ENCODE assay signal across 19 cellular contexts in the genomic region with DNA sequence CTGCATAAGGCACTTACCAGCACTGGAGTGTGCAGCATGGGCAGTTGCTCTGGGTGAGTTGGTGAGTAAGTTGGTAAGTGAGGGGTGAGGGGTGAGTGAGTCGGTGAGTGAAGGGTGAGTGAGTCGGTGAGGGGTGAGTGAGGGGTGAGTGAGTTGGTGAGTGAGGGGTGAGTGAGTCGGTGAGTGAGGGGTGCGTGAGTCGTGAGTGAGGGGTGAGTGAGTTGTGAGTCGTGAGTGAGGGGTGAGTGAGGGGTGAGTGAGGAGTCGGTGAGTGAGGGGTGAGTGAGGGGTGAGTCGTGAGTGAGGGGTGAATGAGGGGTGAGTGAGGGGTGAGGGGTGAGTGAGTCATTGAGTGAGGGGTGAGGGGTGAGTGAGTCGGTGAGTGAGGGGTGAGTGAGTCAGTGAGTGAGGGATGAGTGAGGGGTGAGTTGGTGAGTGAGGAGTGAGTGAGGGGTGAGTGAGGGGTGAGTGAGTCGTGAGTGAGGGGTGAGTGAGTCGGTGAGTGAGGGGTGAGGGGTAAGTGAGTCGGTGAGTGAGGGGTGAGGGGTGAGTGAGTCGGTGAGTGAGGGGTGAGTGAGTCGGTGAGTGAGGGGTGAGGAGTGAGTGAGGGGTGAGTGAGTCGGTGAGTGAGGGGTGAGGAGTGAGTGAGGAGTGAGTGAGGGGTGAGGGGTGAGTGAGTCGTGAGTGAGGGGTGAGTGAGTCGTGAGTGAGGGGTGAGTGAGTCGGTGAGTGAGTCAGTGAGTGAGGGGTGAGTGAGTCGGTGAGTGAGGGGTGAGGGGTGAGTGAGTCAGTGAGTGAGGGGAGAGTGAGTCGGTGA. TPM values are rescaled to one million over a fixed set of nuclear protein-coding genes. Genes with fewer than 3 reads are reported as not detected.
DNase-seq lines count a peak whose midpoint lies in the region; ATAC-seq, FAIRE-seq and TF ChIP-seq lines count a peak whose summit lies in the region.
"Had no signal": no experiment of that assay in that cellular context is flagged by ENCODE, and none has a peak within 500 bp of the region (broad histone marks: within the 10 kb centered on the region; RNA-seq: fewer than 3 reads in every experiment).

No MANE protein-coding gene starts in this region.

- H3K9me3 Mint-ChIP-seq in activated CD8-positive, alpha-beta memory T cell treated with anti-CD3 and anti-CD28 coated beads, Interleukin-2, amount 10 ng/mL, durations not matched to agents 7 days and 5 days (ENCODE audit: low read depth): no peaks in the 10 kb centered on the region
- peaks cover 6% of the 10 kb centered on the region for H3K9me3 Mint-ChIP-seq in activated T-helper 1 cell treated with anti-CD3 and anti-CD28 coated beads, Interleukin-12 subunit alpha, Interleukin-12 subunit beta, Interleukin-2, Interleukin-4 antibody, amounts not matched to agents 30 ng/mL and 10 ng/mL and 1 ng/mL, durations not matched to agents 14 hours and 24 hours and 36 hours
- H3K9me3 Mint-ChIP-seq in naive thymus-derived CD4-positive, alpha-beta T cell: peaks cover 0 to 1% (median 0%) of the 10 kb centered on the region in 11 donors

- CTCF ChIA-PET in activated CD8-positive, alpha-beta memory T cell treated with anti-CD3 and anti-CD28 coated beads, Interleukin-2, amount 10 ng/mL, durations not matched to agents 7 days and 5 days (lab: Charles Lee): no interaction called here
- CTCF ChIA-PET in naive thymus-derived CD4-positive, alpha-beta T cell (lab: Charles Lee): no interaction called here

- peaks cover 50% of the 10 kb centered on the region for H3K4me1 Mint-ChIP-seq in activated CD8-positive, alpha-beta memory T cell treated with anti-CD3 and anti-CD28 coated beads, Interleukin-2, amount 10 ng/mL, durations not matched to agents 7 days and 5 days
- peaks cover 36% of the 10 kb centered on the region for H3K4me1 Mint-ChIP-seq in activated T-helper 1 cell treated with anti-CD3 and anti-CD28 coated beads, Interleukin-12 subunit alpha, Interleukin-12 subunit beta, Interleukin-2, Interleukin-4 antibody, amounts not matched to agents 30 ng/mL and 10 ng/mL and 1 ng/mL, durations not matched to agents 14 hours and 24 hours and 36 hours (ENCODE audit: low read depth)
- peaks cover 23 to 47% (median 40%) of the 10 kb centered on the region in 7 donors for H3K4me1 Mint-ChIP-seq in naive thymus-derived CD4-positive, alpha-beta T cell

- FAIRE-seq in GM12891 (lab: Jason Lieb, UNC) (peak; percentile 41), small intestine (lab: Jason Lieb, UNC) (no peak)
- FAIRE-seq: endothelial cell of umbilical vein, frontal cortex, TTC549 had no signal

- ATAC-seq in activated CD8-positive, alpha-beta memory T cell treated with anti-CD3 and anti-CD28 coated beads, Interleukin-2, amount 10 ng/mL, durations not matched to agents 7 days and 5 days: no peak
- ATAC-seq in naive thymus-derived CD4-positive, alpha-beta T cell: peak; percentile 19
- ATAC-seq: left colon had no signal

- H3K27ac Mint-ChIP-seq in activated CD8-positive, alpha-beta memory T cell treated with anti-CD3 and anti-CD28 coated beads, Interleukin-2, amount 10 ng/mL, durations not matched to agents 7 days and 5 days: peak overlapping the region; percentile 39
- peak overlapping the region; percentile 83 for H3K27ac Mint-ChIP-seq in activated T-helper 1 cell treated with anti-CD3 and anti-CD28 coated beads, Interleukin-12 subunit alpha, Interleukin-12 subunit beta, Interleukin-2, Interleukin-4 antibody, amounts not matched to agents 30 ng/mL and 10 ng/mL and 1 ng/mL, durations not matched to agents 14 hours and 24 hours and 36 hours
- H3K27ac Mint-ChIP-seq in naive thymus-derived CD4-positive, alpha-beta T cell: peak overlapping the region in 3 of 9 donors; percentile 41 to 62 (median 60)

- no peak overlapping the region for H3K4me3 ChIP-seq in naive thymus-derived CD4-positive, alpha-beta T cell (ENCODE audit: low read length)
- H3K4me3 ChIP-seq in small intestine (ENCODE audit: low read depth in 1 of 2, low read length in 2 of 2): no peak overlapping the region
- H3K4me3 ChIP-seq: colonic mucosa, ovary, uterus had no signal

- peaks cover 15% of the 10 kb centered on the region for H3K36me3 Mint-ChIP-seq in activated CD8-positive, alpha-beta memory T cell treated with anti-CD3 and anti-CD28 coated beads, Interleukin-2, amount 10 ng/mL, durations not matched to agents 7 days and 5 days
- peaks cover 31% of the 10 kb centered on the region for H3K36me3 Mint-ChIP-seq in activated T-helper 1 cell treated with anti-CD3 and anti-CD28 coated beads, Interleukin-12 subunit alpha, Interleukin-12 subunit beta, Interleukin-2, Interleukin-4 antibody, amounts not matched to agents 30 ng/mL and 10 ng/mL and 1 ng/mL, durations not matched to agents 14 hours and 24 hours and 36 hours (ENCODE audit: low read depth)
- peaks cover 0 to 23% (median 6%) of the 10 kb centered on the region in 5 donors for H3K36me3 Mint-ChIP-seq in naive thymus-derived CD4-positive, alpha-beta T cell

- H3K27ac ChIP-seq in naive thymus-derived CD4-positive, alpha-beta T cell (ENCODE audit: low read depth, low read length): no peak overlapping the region
- H3K27ac ChIP-seq in small intestine (ENCODE audit: low read depth in 1 of 2, low read length in 1 of 2): no peak overlapping the region
- H3K27ac ChIP-seq: colonic mucosa, ovary, uterus had no signal

- intact Hi-C loops in activated T-helper 1 cell treated with anti-CD3 and anti-CD28 coated beads, Interleukin-12 subunit alpha, Interleukin-12 subunit beta, Interleukin-2, Interleukin-4 antibody, amounts not matched to agents 30 ng/mL and 10 ng/mL and 1 ng/mL, durations not matched to agents 14 hours and 24 hours and 36 hours (cut with micrococcal nuclease): loop anchor here (10.0 kb wide), 1 partner anchor 1055 kb away; the partner anchor contains the start of genes DUSP28 and RNPEPL1
- intact Hi-C loops in naive thymus-derived CD4-positive, alpha-beta T cell (cut with micrococcal nuclease): loop anchor here (5.0 to 10.0 kb wide), 3 partner anchors 262 to 1055 kb away; partner anchors contain the start of genes DUSP28 (in 2 of the 2) and RNPEPL1 (in 2 of the 2)

- 87 to 91% (median 88%) methylated on average over 20 of the region's 20 CpGs for WGBS in small intestine, 3 donors

- no peaks in the 10 kb centered on the region for H3K27me3 ChIP-seq in naive thymus-derived CD4-positive, alpha-beta T cell (ENCODE audit: control insufficient read depth in 2 of 2, insufficient read depth in 2 of 2, low read length in 2 of 2)
- H3K27me3 ChIP-seq in small intestine (ENCODE audit: control insufficient read depth in 2 of 2, insufficient read depth in 2 of 2, low read length in 2 of 2): no peaks in the 10 kb centered on the region
- H3K27me3 ChIP-seq: colonic mucosa, ovary, uterus had no signal

- no peak for DNase-seq in activated CD8-positive, alpha-beta memory T cell treated with anti-CD3 and anti-CD28 coated beads, Interleukin-2, amount 10 ng/mL, durations not matched to agents 7 days and 5 days
- DNase-seq in activated CD8-positive, alpha-beta memory T cell treated with anti-CD3 and anti-CD28 coated beads, Interleukin-2, amount 50 U/mL, for 48 hours: no peak
- DNase-seq in GM12891 (ENCODE audit: insufficient read length, low spot score) (no peak), medulla oblongata (ENCODE audit: extremely low spot score) (no peak), small intestine (no peak), NCI-H2171 (lab: John Stamatoyannopoulos, UW) (no peak)
- DNase-seq in activated T-helper 1 cell treated with anti-CD3 and anti-CD28 coated beads, Interleukin-12 subunit alpha, Interleukin-12 subunit beta, Interleukin-2, Interleukin-4 antibody, amounts not matched to agents 30 ng/mL and 10 ng/mL and 1 ng/mL, durations not matched to agents 14 hours and 24 hours and 36 hours (ENCODE audit: low spot score): no peak
- no peak for DNase-seq in naive thymus-derived CD4-positive, alpha-beta T cell
- DNase-seq: colonic mucosa, KBM-7, left colon, NCI-H1048, NCI-H2081 treated with DMSO at 0.1 percent for 48 hours, OCI-M1, ovary, uterus had no signal

- H3K4me3 Mint-ChIP-seq in activated CD8-positive, alpha-beta memory T cell treated with anti-CD3 and anti-CD28 coated beads, Interleukin-2, amount 10 ng/mL, durations not matched to agents 7 days and 5 days: no peak overlapping the region
- H3K4me3 Mint-ChIP-seq in activated T-helper 1 cell treated with anti-CD3 and anti-CD28 coated beads, Interleukin-12 subunit alpha, Interleukin-12 subunit beta, Interleukin-2, Interleukin-4 antibody, amounts not matched to agents 30 ng/mL and 10 ng/mL and 1 ng/mL, durations not matched to agents 14 hours and 24 hours and 36 hours: peak overlapping the region; percentile 12
- H3K4me3 Mint-ChIP-seq in naive thymus-derived CD4-positive, alpha-beta T cell: no peak overlapping the region

- no peaks in the 10 kb centered on the region for H3K27me3 Mint-ChIP-seq in activated CD8-positive, alpha-beta memory T cell treated with anti-CD3 and anti-CD28 coated beads, Interleukin-2, amount 10 ng/mL, durations not matched to agents 7 days and 5 days
- H3K27me3 Mint-ChIP-seq in activated T-helper 1 cell treated with anti-CD3 and anti-CD28 coated beads, Interleukin-12 subunit alpha, Interleukin-12 subunit beta, Interleukin-2, Interleukin-4 antibody, amounts not matched to agents 30 ng/mL and 10 ng/mL and 1 ng/mL, durations not matched to agents 14 hours and 24 hours and 36 hours (ENCODE audit: insufficient read depth): no peaks in the 10 kb centered on the region
- H3K27me3 Mint-ChIP-seq in naive thymus-derived CD4-positive, alpha-beta T cell: no peaks in the 10 kb centered on the region

- peaks cover 13 to 18% of the 10 kb centered on the region in 2 donors for H3K4me1 ChIP-seq in naive thymus-derived CD4-positive, alpha-beta T cell (ENCODE audit: control insufficient read depth in 2 of 2, insufficient read depth in 2 of 2, low read length in 2 of 2)
- peaks cover 0 to 1% of the 10 kb centered on the region in 2 donors for H3K4me1 ChIP-seq in small intestine (ENCODE audit: control insufficient read depth in 2 of 2, insufficient read depth in 1 of 2, low read depth in 1 of 2, low read length in 1 of 2)
- H3K4me1 ChIP-seq: colonic mucosa, uterus had no signal

- no peaks in the 10 kb centered on the region for H3K9me3 ChIP-seq in naive thymus-derived CD4-positive, alpha-beta T cell (ENCODE audit: control insufficient read depth in 2 of 3, low read length in 3 of 3)
- no peaks in the 10 kb centered on the region for H3K9me3 ChIP-seq in small intestine (ENCODE audit: control insufficient read depth, low read depth)
- H3K9me3 ChIP-seq: colonic mucosa, ovary, uterus had no signal

- TF ChIP-seq POLR2A in GM12891 (IDR thresholded peaks at IDR 0.05; ENCODE audit: low read depth, low read length): no peak

- H3K36me3 ChIP-seq in naive thymus-derived CD4-positive, alpha-beta T cell (ENCODE audit: control insufficient read depth in 2 of 3, insufficient read depth in 3 of 3, low read length in 3 of 3): no peaks in the 10 kb centered on the region
- H3K36me3 ChIP-seq in small intestine (ENCODE audit: control insufficient read depth in 2 of 2, insufficient read depth in 2 of 2, low read length in 2 of 2): peaks cover 0 to 1% of the 10 kb centered on the region in 2 donors
- H3K36me3 ChIP-seq: colonic mucosa, ovary, uterus had no signal

- POLR2A ChIA-PET in naive thymus-derived CD4-positive, alpha-beta T cell (lab: Charles Lee): no interaction called here

RNA-seq across cellular contexts. Expression of gene THAP4, which starts 17.1 kb away (rescaled TPM):
- 10 to 100 TPM; 38.1 to 39.3 TPM for total RNA-seq in activated CD8-positive, alpha-beta memory T cell treated with anti-CD3 and anti-CD28 coated beads, Interleukin-2, amount 10 ng/mL, durations not matched to agents 7 days and 5 days
- polyA plus RNA-seq in GM12891 (2012; ENCODE audit: low read depth, missing spikeins): 38.5 TPM
- total RNA-seq in activated T-helper 1 cell treated with anti-CD3 and anti-CD28 coated beads, Interleukin-12 subunit alpha, Interleukin-12 subunit beta, Interleukin-2, Interleukin-4 antibody, amounts not matched to agents 30 ng/mL and 10 ng/mL and 1 ng/mL, durations not matched to agents 14 hours and 24 hours and 36 hours: 53.1 and 58.5 TPM in 2 replicates
- 10 to 100 TPM; 26.4 to 34.8 (median 28.1) TPM for total RNA-seq in naive thymus-derived CD4-positive, alpha-beta T cell
- 10 to 100 TPM; 30.8 to 56.2 TPM for polyA plus RNA-seq in naive thymus-derived CD4-positive, alpha-beta T cell
- polyA plus RNA-seq in small intestine: 100 to 1,000 TPM in 1 of 3 donors, 10 to 100 TPM in 2; 62.5 to 101 (median 80.5) TPM

RNA-seq across cellular contexts. Expression of gene ATG4B, which starts 17.7 kb away (rescaled TPM):
- total RNA-seq in activated CD8-positive, alpha-beta memory T cell treated with anti-CD3 and anti-CD28 coated beads, Interleukin-2, amount 10 ng/mL, durations not matched to agents 7 days and 5 days: 10 to 100 TPM; 91.4 to 95.3 TPM
- 44.9 TPM for polyA plus RNA-seq in GM12891 (2012; ENCODE audit: low read depth, missing spikeins)
- total RNA-seq in activated T-helper 1 cell treated with anti-CD3 and anti-CD28 coated beads, Interleukin-12 subunit alpha, Interleukin-12 subunit beta, Interleukin-2, Interleukin-4 antibody, amounts not matched to agents 30 ng/mL and 10 ng/mL and 1 ng/mL, durations not matched to agents 14 hours and 24 hours and 36 hours: 116 and 126 TPM in 2 replicates
- 100 to 1,000 TPM in 2 of 5 experiments, 10 to 100 TPM in 3; 87.2 to 131 (median 95.0) TPM for total RNA-seq in naive thymus-derived CD4-positive, alpha-beta T cell
- 10 to 100 TPM; 49.7 to 59.2 TPM for polyA plus RNA-seq in naive thymus-derived CD4-positive, alpha-beta T cell
- polyA plus RNA-seq in small intestine: 100 to 1,000 TPM in 1 of 3 donors, 10 to 100 TPM in 2; 44.2 to 196 (median 99.2) TPM
